ENCODE assay signal across 14 cellular contexts in genomic region chr6:7153807-7154206, GRCh38. TPM values are rescaled to one million over a fixed set of nuclear protein-coding genes. Genes with fewer than 3 reads are reported as not detected.
DNase-seq lines count a peak whose midpoint lies in the region; ATAC-seq, FAIRE-seq and TF ChIP-seq lines count a peak whose summit lies in the region.
"Had no signal": no experiment of that assay in that cellular context is flagged by ENCODE, and none has a peak within 500 bp of the region (broad histone marks: within the 10 kb centered on the region; RNA-seq: fewer than 3 reads in every experiment).

No MANE protein-coding gene starts in this region.

- peaks cover 35% of the 10 kb centered on the region for H3K9me1 ChIP-seq in IMR-90 (ENCODE audit: insufficient read depth, low read length)
- no peaks in the 10 kb centered on the region for H3K9me1 ChIP-seq in K562 (ENCODE audit: control insufficient read depth, insufficient read depth, low read length)

- H3K4me3 ChIP-seq in IMR-90 (ENCODE audit: insufficient read depth, low read depth, low read length) = no peak overlapping the region
- H3K4me3 ChIP-seq in K562 = no peak overlapping the region
- no peak overlapping the region for H3K4me3 ChIP-seq in psoas muscle
- H3K4me3 ChIP-seq: coronary artery, stomach had no signal

- no peaks in the 10 kb centered on the region for H3K36me3 ChIP-seq in IMR-90 (ENCODE audit: control insufficient read depth, insufficient read depth, low read length)
- H3K36me3 ChIP-seq in K562 (ENCODE audit: control insufficient read depth, insufficient read depth, low read length) = peaks cover 62% of the 10 kb centered on the region
- no peaks in the 10 kb centered on the region for H3K36me3 ChIP-seq in psoas muscle (ENCODE audit: insufficient read depth in 1 of 2, low read depth in 1 of 2)
- H3K36me3 ChIP-seq: stomach had no signal

- peaks cover 100% of the 10 kb centered on the region for H3K79me2 ChIP-seq in K562 (ENCODE audit: control insufficient read depth, insufficient read depth, low read length)

- H4K20me1 ChIP-seq in IMR-90 (ENCODE audit: insufficient read depth, low read length) (peaks cover 45% of the 10 kb centered on the region), K562 (replicated peaks; ENCODE audit: control insufficient read depth, insufficient read depth, low read length) (peaks cover 4% of the 10 kb centered on the region; the same call in 1 of the 2 replicates)

- no peak overlapping the region for H4K5ac ChIP-seq in IMR-90 (ENCODE audit: low read depth, low read length)

- in situ Hi-C loops in IMR-90 (cut with MboI; ENCODE audit: low sequenced_read_pairs) (no loop called here), K562 (cut with MboI) (no loop called here)

- H4K8ac ChIP-seq in IMR-90 (ENCODE audit: low read depth in 2 of 2, low read length in 2 of 2) = 0 out of 4 replicates have a peak overlapping the region, but pooled peaks of 1 of the 2 experiments have one; percentile 39

- BruUV-seq in IMR-90 (replicated peaks; lab: Mats Ljungman, UMichigan) (no TSS peak), K562 (replicated peaks; lab: Mats Ljungman, UMichigan) (no TSS peak)

- no peak overlapping the region for H2BK120ac ChIP-seq in IMR-90 (ENCODE audit: low read depth, low read length)

- CTCF ChIA-PET in IMR-90 (lab: Yijun Ruan, JAX) = interaction anchor here (0.6 to 0.7 kb wide), 2 partner anchors 106 to 395 kb away, joined by 4 read pairs; no protein-coding TSS in a partner anchor
- CTCF ChIA-PET in K562 (lab: Yijun Ruan, JAX; ENCODE audit: low intra/inter-chr PET ratio) = no interaction called here

- intact Hi-C loops in IMR-90 (cut with micrococcal nuclease) = no loop called here
- intact Hi-C loops in K562 (cut with micrococcal nuclease) = loop anchor here (5.0 kb wide), 1 partner anchor 43 kb away; no protein-coding TSS in a partner anchor
- intact Hi-C loops in psoas muscle (cut with DNase I) = loop anchor here in 1 of 2 donors (5.0 kb wide), 1 partner anchor 42 kb away; no protein-coding TSS in a partner anchor

- H2AK9ac ChIP-seq in IMR-90 (replicated peaks; ENCODE audit: low read depth, low read length, poor library complexity) = no peak overlapping the region

- no peak overlapping the region for H3K4ac ChIP-seq in IMR-90 (ENCODE audit: low read depth, low read length)

- peak; percentile 24 for DNase-seq in NCI-H510A treated with DMSO at 0.1 percent for 48 hours (lab: John Stamatoyannopoulos, UW)
- DNase-seq in NCI-H510A (lab: John Stamatoyannopoulos, UW) = no peak
- DNase-seq in IMR-90 = no peak
- peak; percentile 42 to 83 (median 73) for DNase-seq in K562 (ENCODE audit: extremely low read depth in 1 of 4, low spot score in 3 of 4)
- DNase-seq in psoas muscle = no peak
- DNase-seq in GDM1 (lab: John Stamatoyannopoulos, UW) = no peak
- DNase-seq: kidney glomerular epithelial cell, nucleus accumbens, stomach had no signal

- ATAC-seq in IMR-90 (ENCODE audit: low read depth) (no peak), K562 (no peak), psoas muscle (no peak), GM19324 (IDR thresholded peaks at IDR 0.05; ENCODE audit: low FRiP score, unreplicated experiment) (no peak), HG03354 (IDR thresholded peaks at IDR 0.05; ENCODE audit: poor library complexity, severe bottlenecking, unreplicated experiment) (no peak)

- H3K9ac ChIP-seq in IMR-90 (ENCODE audit: low read depth, low read length) (no peak overlapping the region), K562 (ENCODE audit: insufficient read depth in 1 of 2, low read depth in 2 of 2, low read length in 2 of 2) (no peak overlapping the region)

- no peak overlapping the region for H3K56ac ChIP-seq in IMR-90 (ENCODE audit: extremely low read depth, insufficient read depth, low read length)

- dilution Hi-C loops in IMR-90 (cut with HindIII; ENCODE audit: low sequenced_read_pairs, unreplicated experiment) = no loop called here

- TF ChIP-seq RAD21 in IMR-90 (IDR thresholded peaks at IDR 0.05; ENCODE audit: low read length) (no peak), K562 (CRISPR knock-in tag; conservative IDR thresholded peaks at IDR 0.05 in 1 of 2, IDR thresholded peaks at IDR 0.05 in 1 of 2) (no peak)

- H3K4me1 ChIP-seq in IMR-90 (ENCODE audit: control insufficient read depth, insufficient read depth, low read length) (peaks cover 27% of the 10 kb centered on the region), K562 (replicated peaks in 1 of 2; ENCODE audit: control insufficient read depth in 2 of 2, insufficient read depth in 2 of 2, low read length in 2 of 2) (peaks cover 32 to 67% of the 10 kb centered on the region in 2 experiments), psoas muscle (peaks cover 77% of the 10 kb centered on the region)

- TF ChIP-seq CTCF in IMR-90 (conservative IDR thresholded peaks at IDR 0.05; ENCODE audit: low read depth, low read length) (no peak), K562 (IDR thresholded peaks at IDR 0.05 in 2 of 3, conservative IDR thresholded peaks at IDR 0.05 in 1 of 3; ENCODE audit: insufficient read depth in 2 of 3, low read depth in 1 of 3, low read length in 3 of 3) (no peak), psoas muscle (IDR thresholded peaks at IDR 0.05) (no peak)

- no peak for TF ChIP-seq EP300 in K562 (IDR thresholded peaks at IDR 0.05; ENCODE audit: low read length)

- H2AK5ac ChIP-seq in IMR-90 (ENCODE audit: low read depth, low read length) = peak overlapping the region; percentile 21; the same call in 1 of the 2 replicates

- no CpG with 5 or more reads among the region's 1 CpG for WGBS in IMR-90 (ENCODE audit: extremely low coverage in 2 of 2, insufficient read length in 1 of 2), 2 experiments
- WGBS in K562 (ENCODE audit: insufficient coverage, low coverage, missing lambda C conversion rate) = 39% methylated on average over 1 of the region's 1 CpG
- WGBS in psoas muscle, 3 donors = 59 to 78% (median 69%) methylated on average over 1 of the region's 1 CpG

- TF ChIP-seq POLR2A in IMR-90 (IDR thresholded peaks at IDR 0.05; ENCODE audit: low read depth, low read length) (no peak), K562 (conservative IDR thresholded peaks at IDR 0.05) (no peak)

- H2BK5ac ChIP-seq in IMR-90 (ENCODE audit: low read depth, low read length, poor library complexity, severe bottlenecking) = no peak overlapping the region

- H3K4me2 ChIP-seq in IMR-90 (ENCODE audit: low read depth, low read length) (no peak overlapping the region), K562 (ENCODE audit: insufficient read depth, low read length) (no peak overlapping the region)

- no peak overlapping the region for H4K91ac ChIP-seq in IMR-90 (ENCODE audit: insufficient read depth, low read depth, low read length)

- H3K23ac ChIP-seq in IMR-90 (ENCODE audit: low read depth, low read length) = peak overlapping the region; percentile 20; the same call in 1 of the 2 replicates

- H2BK20ac ChIP-seq in IMR-90 (ENCODE audit: low read depth, low read length) = no peak overlapping the region

- POLR2A ChIA-PET in IMR-90 (lab: Charles Lee; ENCODE audit: unreplicated experiment) (no interaction called here), K562 (lab: Yijun Ruan, JAX) (interaction anchor here (0.6 to 3.1 kb wide), 8 partner anchors 11 to 440 kb away, joined by 3 to 12 read pairs (median 4); no protein-coding TSS in a partner anchor)

- peak overlapping the region; percentile 41; the same call in 1 of the 2 replicates for H3K14ac ChIP-seq in IMR-90 (replicated peaks; ENCODE audit: low read depth, low read length)

- H3K27me3 ChIP-seq in IMR-90 (ENCODE audit: control insufficient read depth, insufficient read depth, low read length) = no peaks in the 10 kb centered on the region
- H3K27me3 ChIP-seq in K562 (ENCODE audit: control insufficient read depth in 2 of 2, insufficient read depth in 2 of 2, low read length in 2 of 2) = no peaks in the 10 kb centered on the region
- no peaks in the 10 kb centered on the region for H3K27me3 ChIP-seq in psoas muscle (ENCODE audit: insufficient read depth in 3 of 3, low read length in 2 of 3)
- H3K27me3 ChIP-seq: stomach had no signal

- peak; percentile 68 for FAIRE-seq in K562 (lab: Jason Lieb, UNC)
- FAIRE-seq: A204.1, RCC 7860 had no signal

- no peaks in the 10 kb centered on the region for H3K9me3 ChIP-seq in IMR-90 (ENCODE audit: control insufficient read depth, insufficient read depth, low read length)
- H3K9me3 ChIP-seq in K562 (replicated peaks; ENCODE audit: control insufficient read depth, insufficient read depth, low read depth, low read length) = no peaks in the 10 kb centered on the region
- H3K9me3 ChIP-seq in psoas muscle = no peaks in the 10 kb centered on the region
- H3K9me3 ChIP-seq: stomach had no signal

- H2BK15ac ChIP-seq in IMR-90 (ENCODE audit: low read depth, low read length) = no peak overlapping the region

- H3K18ac ChIP-seq in IMR-90 (ENCODE audit: low read depth, low read length) = no peak overlapping the region

- peaks cover 33 to 77% of the 10 kb centered on the region in 2 experiments for H3K79me1 ChIP-seq in IMR-90 (ENCODE audit: low read depth in 1 of 2, low read length in 2 of 2)

- H2AFZ ChIP-seq in IMR-90 (replicated peaks; ENCODE audit: low read length, poor library complexity) (no peak overlapping the region), K562 (ENCODE audit: low read depth, low read length) (no peak overlapping the region)

- no peak overlapping the region for H3K27ac ChIP-seq in IMR-90 (ENCODE audit: insufficient read depth, low read length)
- no peak overlapping the region for H3K27ac ChIP-seq in K562 (ENCODE audit: extremely low read depth, low read depth, low read length)
- H3K27ac ChIP-seq in psoas muscle = peak overlapping the region; percentile 71
- H3K27ac ChIP-seq: coronary artery had no signal

RNA-seq across cellular contexts. Expression of gene RREB1, which starts 46.0 kb away (rescaled TPM):
- 8.4 and 8.6 TPM in 2 replicates for total RNA-seq in IMR-90 (2012; rRNA removed)
- polyA plus RNA-seq in IMR-90 (2012; rRNA removed) = 4.7 and 14.5 TPM in 2 replicates
- polyA plus RNA-seq in IMR-90 (2012; cell fraction: cytosol; rRNA removed) = 2.1 and 2.4 TPM in 2 replicates
- polyA plus RNA-seq in IMR-90 (2012; cell fraction: nucleus; rRNA removed; ENCODE audit: low replicate concordance) = 13.2 and 13.5 TPM in 2 replicates
- total RNA-seq in K562 (2011; cell fraction: chromatin; rRNA removed; ENCODE audit: low replicate concordance) = 128 and 141 TPM in 2 replicates
- 88.6 and 91.1 TPM in 2 replicates for total RNA-seq in K562 (2011; cell fraction: nucleolus; rRNA removed)
- total RNA-seq in K562 (2011; cell fraction: nucleoplasm; rRNA removed) = 120 and 166 TPM in 2 replicates
- total RNA-seq in K562 (2014; rRNA removed) = 19.3 and 34.7 TPM in 2 replicates
- 24.3 and 25.0 TPM in 2 replicates for total RNA-seq in K562 (2014; rRNA removed; fragmentation: Illumina TruSeq; extraction: Trizol)
- total RNA-seq in K562 (2015; rRNA removed; fragmentation: Illumina TruSeq; extraction: Trizol) = 21.9 and 22.1 TPM in 2 replicates
- total RNA-seq in K562 (2021) = 64.2 and 65.7 TPM in 2 replicates
- 5.2 and 6.0 TPM in 2 replicates for polyA plus RNA-seq in K562 (2011; rRNA removed)
- 5.6 and 6.8 TPM in 2 replicates for polyA plus RNA-seq in K562 (2011; cell fraction: cytosol; rRNA removed)
- polyA plus RNA-seq in K562 (2011; cell fraction: nucleus; rRNA removed) = 25.5 and 29.7 TPM in 2 replicates
- 20.6 and 20.9 TPM in 2 replicates for polyA plus RNA-seq in K562 (2012)
- 23.6 and 25.9 TPM in 2 replicates for polyA plus RNA-seq in K562 (2014; fragmentation: Illumina TruSeq; extraction: Trizol)
- polyA plus RNA-seq in K562 (2014; fragmentation: Nextera tagmentation; extraction: Ambion mirVana) = 1 to 10 TPM; 3.3 to 4.8 TPM
- polyA plus RNA-seq in K562 (2014; rRNA removed) = 15.6 and 19.6 TPM in 2 replicates
- 42.2 and 45.2 TPM in 2 replicates for polyA minus RNA-seq in K562 (2011; rRNA and poly(A)+ RNA removed)
- 34.1 and 47.8 TPM in 2 replicates for polyA minus RNA-seq in K562 (2011; cell fraction: cytosol; rRNA and poly(A)+ RNA removed)
- polyA minus RNA-seq in K562 (2011; cell fraction: nucleus; rRNA and poly(A)+ RNA removed) = 48.1 and 74.3 TPM in 2 replicates
- total RNA-seq in psoas muscle = 10 to 100 TPM; 32.7 to 49.4 (median 39.6) TPM
- 10 to 100 TPM in 1 of 3 donors, 1 to 10 TPM in 2; 4.6 to 15.1 (median 8.9) TPM for polyA plus RNA-seq in psoas muscle

Comparison
In these comparisons a context has a peak if more than half of its experiments do, and no peak if none do; other contexts are left out.
1. DNase-seq: peak in NCI-H510A treated with DMSO at 0.1 percent for 48 hours (single experiment) and K562 (4 of 4); none in NCI-H510A (single experiment), IMR-90 (single experiment), psoas muscle (0 of 2) and GDM1 (single experiment).